Comparison of ENCODE assay signal across 3 cellular contexts in genomic region chr14:31331395-31331794, GRCh38.
DNase-seq lines count a peak whose midpoint lies in the region; ATAC-seq, FAIRE-seq and TF ChIP-seq lines count a peak whose summit lies in the region.
"Not testable (repeated sequence)": the region's sequence is repeated elsewhere in the genome, so short reads cannot be mapped to it uniquely, and the experiment has no call there.

No MANE protein-coding gene starts in this region.

- not testable (repeated sequence) for H3K9ac ChIP-seq in K562 (ENCODE audit: insufficient read depth in 1 of 2, low read depth in 2 of 2, low read length in 2 of 2)

- not testable (repeated sequence) for TF ChIP-seq CTCF in HEK293 (tag by site-specific recombination; IDR thresholded peaks at IDR 0.05); K562 (IDR thresholded peaks at IDR 0.05 in 2 of 3, conservative IDR thresholded peaks at IDR 0.05 in 1 of 3; ENCODE audit: insufficient read depth in 2 of 3, low read depth in 1 of 3, low read length in 3 of 3); endothelial cell (IDR thresholded peaks at IDR 0.05; ENCODE audit: unreplicated experiment)

- H3K9me1 ChIP-seq in K562 (ENCODE audit: control insufficient read depth, insufficient read depth, low read length), result not testable (repeated sequence)

- peaks cover 0 to 17% of the 10 kb centered on the region in 2 experiments; a peak in 2 of 3 replicates for H3K36me3 ChIP-seq in HEK293 (ENCODE audit: control insufficient read depth in 2 of 2, insufficient read depth in 1 of 2, low read length in 2 of 2)
- H3K36me3 ChIP-seq in K562 (ENCODE audit: control insufficient read depth, insufficient read depth, low read length), result not testable (repeated sequence)

- not testable (repeated sequence) for H3K79me2 ChIP-seq in K562 (ENCODE audit: control insufficient read depth, insufficient read depth, low read length)

- in situ Hi-C loops in K562 (cut with MboI), result not testable (repeated sequence)

- FAIRE-seq in K562 (lab: Jason Lieb, UNC), result not testable (repeated sequence)

- H2AFZ ChIP-seq in K562 (ENCODE audit: low read depth, low read length), result not testable (repeated sequence)

- H3K27ac Mint-ChIP-seq in endothelial cell (ENCODE audit: unreplicated experiment), result not testable (repeated sequence)

- not testable (repeated sequence) for TF ChIP-seq POLR2A in K562 (conservative IDR thresholded peaks at IDR 0.05)

- H4K20me1 ChIP-seq in K562 (replicated peaks; ENCODE audit: control insufficient read depth, insufficient read depth, low read length), result not testable (repeated sequence)

- peaks cover 39% of the 10 kb centered on the region for H3K36me3 Mint-ChIP-seq in endothelial cell (ENCODE audit: low read depth, unreplicated experiment)

- H3K4me1 ChIP-seq in HEK293 (ENCODE audit: control insufficient read depth, insufficient read depth, low read length); K562 (replicated peaks in 1 of 2; ENCODE audit: control insufficient read depth in 2 of 2, insufficient read depth in 2 of 2, low read length in 2 of 2): not testable (repeated sequence)

- intact Hi-C loops in K562 (cut with micrococcal nuclease), result not testable (repeated sequence)

- WGBS in K562 (ENCODE audit: insufficient coverage, low coverage, missing lambda C conversion rate), result no CpG with 5 or more reads among the region's 1 CpG

- not testable (repeated sequence) for H3K4me2 ChIP-seq in K562 (ENCODE audit: insufficient read depth, low read length)

- not testable (repeated sequence) for TF ChIP-seq RAD21 in K562 (CRISPR knock-in tag; conservative IDR thresholded peaks at IDR 0.05 in 1 of 2, IDR thresholded peaks at IDR 0.05 in 1 of 2)

- H3K9me3 Mint-ChIP-seq in endothelial cell (ENCODE audit: unreplicated experiment), result not testable (repeated sequence)

- H3K27me3 Mint-ChIP-seq in endothelial cell (ENCODE audit: unreplicated experiment), result not testable (repeated sequence)

- H3K4me1 Mint-ChIP-seq in endothelial cell (ENCODE audit: unreplicated experiment), result not testable (repeated sequence)

- H3K27ac ChIP-seq in HEK293 (ENCODE audit: extremely low read depth, low read depth, low read length); K562 (ENCODE audit: extremely low read depth, low read depth, low read length): not testable (repeated sequence)

- POLR2A ChIA-PET in HEK293 (lab: Yijun Ruan, JAX); K562 (lab: Yijun Ruan, JAX): not testable (repeated sequence)

- not testable (repeated sequence) for BruUV-seq in K562 (replicated peaks; lab: Mats Ljungman, UMichigan)

- H3K27me3 ChIP-seq in K562 (ENCODE audit: control insufficient read depth in 2 of 2, insufficient read depth in 2 of 2, low read length in 2 of 2), result not testable (repeated sequence)

- H3K4me3 ChIP-seq in HEK293 (ENCODE audit: low read depth, low read length); K562: not testable (repeated sequence)

- peak overlapping the region; percentile 5 for H3K4me3 Mint-ChIP-seq in endothelial cell (ENCODE audit: unreplicated experiment)

- not testable (repeated sequence) for ATAC-seq in K562

- H3K9me3 ChIP-seq in HEK293 (ENCODE audit: control insufficient read depth, insufficient read depth, low read depth, low read length); K562 (replicated peaks; ENCODE audit: control insufficient read depth, insufficient read depth, low read depth, low read length): not testable (repeated sequence)

- DNase-seq in K562 (ENCODE audit: extremely low read depth in 1 of 4, low spot score in 3 of 4); endothelial cell (ENCODE audit: low spot score): not testable (repeated sequence)

- TF ChIP-seq EP300 in K562 (IDR thresholded peaks at IDR 0.05; ENCODE audit: low read length), result not testable (repeated sequence)

- CTCF ChIA-PET in HEK293 (lab: Yijun Ruan, JAX); K562 (lab: Yijun Ruan, JAX; ENCODE audit: low intra/inter-chr PET ratio): not testable (repeated sequence)

TF ChIP-seq in HEK293, 187 proteins besides CTCF, POLR2A, EP300 and RAD21:
- TF ChIP-seq ZNF707 (tag by site-specific recombination; IDR thresholded peaks at IDR 0.05), result peak; percentile 83
TF ChIP-seq in HEK293: peak in this region for 1; not testable (repeated sequence) for 186.

TF ChIP-seq in K562, 482 proteins besides CTCF, POLR2A, EP300 and RAD21:
- peak; percentile 84 for TF ChIP-seq ZNF707 (CRISPR knock-in tag; conservative IDR thresholded peaks at IDR 0.05)
